Comparison of ENCODE assay signal across 8 cellular contexts in the genomic region with DNA sequence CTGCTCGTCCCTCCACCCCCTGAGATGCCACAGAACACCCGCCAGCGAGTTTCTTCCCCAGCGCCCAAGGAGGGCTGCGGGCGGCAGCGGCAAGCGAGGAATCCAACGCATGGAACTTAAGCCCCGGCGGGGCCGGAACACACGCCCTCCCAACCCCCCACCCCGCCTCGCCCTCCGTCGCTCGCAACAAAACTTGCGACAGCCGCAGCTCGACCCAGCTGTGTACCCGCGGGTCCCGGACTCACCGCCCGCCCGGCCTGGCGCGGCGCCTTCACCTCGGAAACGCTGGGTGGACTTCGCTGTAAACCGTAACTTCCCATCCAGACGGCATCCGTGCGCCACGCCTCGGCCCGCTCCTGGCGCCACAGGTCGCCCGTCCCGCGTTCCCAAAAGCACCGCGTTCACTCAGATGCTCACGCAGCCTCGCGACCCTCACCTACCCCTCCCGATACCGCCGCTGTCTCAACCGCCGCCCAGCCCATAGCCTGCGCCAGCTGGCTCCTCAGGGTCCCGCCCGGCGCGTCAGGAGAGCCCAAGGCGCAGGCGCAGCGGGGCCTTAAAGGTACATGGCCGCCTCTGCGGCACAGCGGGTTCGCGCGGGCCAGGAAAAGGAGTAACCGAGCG. TPM values are rescaled to one million over a fixed set of nuclear protein-coding genes. Genes with fewer than 3 reads are reported as not detected.
DNase-seq lines count a peak whose midpoint lies in the region; ATAC-seq, FAIRE-seq and TF ChIP-seq lines count a peak whose summit lies in the region.
"Not testable (repeated sequence)": the region's sequence is repeated elsewhere in the genome, so short reads cannot be mapped to it uniquely, and the experiment has no call there.

A gene with protein sequence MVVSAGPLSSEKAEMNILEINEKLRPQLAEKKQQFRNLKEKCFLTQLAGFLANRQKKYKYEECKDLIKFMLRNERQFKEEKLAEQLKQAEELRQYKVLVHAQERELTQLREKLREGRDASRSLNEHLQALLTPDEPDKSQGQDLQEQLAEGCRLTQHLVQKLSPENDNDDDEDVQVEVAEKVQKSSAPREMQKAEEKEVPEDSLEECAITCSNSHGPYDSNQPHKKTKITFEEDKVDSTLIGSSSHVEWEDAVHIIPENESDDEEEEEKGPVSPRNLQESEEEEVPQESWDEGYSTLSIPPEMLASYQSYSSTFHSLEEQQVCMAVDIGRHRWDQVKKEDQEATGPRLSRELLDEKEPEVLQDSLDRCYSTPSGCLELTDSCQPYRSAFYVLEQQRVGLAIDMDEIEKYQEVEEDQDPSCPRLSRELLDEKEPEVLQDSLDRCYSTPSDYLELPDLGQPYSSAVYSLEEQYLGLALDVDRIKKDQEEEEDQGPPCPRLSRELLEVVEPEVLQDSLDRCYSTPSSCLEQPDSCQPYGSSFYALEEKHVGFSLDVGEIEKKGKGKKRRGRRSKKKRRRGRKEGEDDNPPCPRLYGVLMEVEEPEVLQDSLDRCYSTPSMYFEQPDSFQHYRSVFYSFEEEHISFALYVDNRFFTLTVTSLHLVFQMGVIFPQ (minus strand): TSS at position 534 of the 624 bp plus-strand sequence. CDS start 21,666 bp downstream, outside the sequence.

- peak; percentile 98 for ATAC-seq in GM21423 (IDR thresholded peaks at IDR 0.05; ENCODE audit: unreplicated experiment)
- peak; percentile 96 for ATAC-seq in HG03571 (IDR thresholded peaks at IDR 0.05; ENCODE audit: unreplicated experiment)
- peak; percentile 98 for ATAC-seq in activated T-cell treated with anti-CD3 and anti-CD28 coated beads, Interleukin-2, amount 50 U/mL, for 72 hours (replicated peaks in 1 of 2)

- not testable (repeated sequence) for TF ChIP-seq CTCF in mesothelial cell of epicardium (IDR thresholded peaks at IDR 0.05; ENCODE audit: unreplicated experiment)

- not testable (repeated sequence) for H3K9me3 Mint-ChIP-seq in activated T-cell treated with anti-CD3 and anti-CD28 coated beads, Interleukin-2, amount 50 U/mL, for 72 hours; mesothelial cell of epicardium

- peak within 1 kb of the TSS; percentile 93 to 94 for H3K4me3 Mint-ChIP-seq in activated T-cell treated with anti-CD3 and anti-CD28 coated beads, Interleukin-2, amount 50 U/mL, for 72 hours
- peak within 1 kb of the TSS; percentile 96 for H3K4me3 Mint-ChIP-seq in mesothelial cell of epicardium

- not testable (repeated sequence) for H3K27me3 Mint-ChIP-seq in activated T-cell treated with anti-CD3 and anti-CD28 coated beads, Interleukin-2, amount 50 U/mL, for 72 hours (ENCODE audit: low read depth); mesothelial cell of epicardium (ENCODE audit: low read depth)

- H3K27ac ChIP-seq in epithelial cell of prostate, result peak within 1 kb of the TSS; percentile 65

- not testable (repeated sequence) for H3K4me1 Mint-ChIP-seq in activated T-cell treated with anti-CD3 and anti-CD28 coated beads, Interleukin-2, amount 50 U/mL, for 72 hours (ENCODE audit: low read depth); mesothelial cell of epicardium

- H3K36me3 Mint-ChIP-seq in activated T-cell treated with anti-CD3 and anti-CD28 coated beads, Interleukin-2, amount 50 U/mL, for 72 hours (ENCODE audit: insufficient read depth in 2 of 2); mesothelial cell of epicardium: not testable (repeated sequence)

- not testable (repeated sequence) for H3K27ac Mint-ChIP-seq in activated T-cell treated with anti-CD3 and anti-CD28 coated beads, Interleukin-2, amount 50 U/mL, for 72 hours
- peak within 1 kb of the TSS; percentile 96 for H3K27ac Mint-ChIP-seq in mesothelial cell of epicardium

- not testable (repeated sequence) for FAIRE-seq in RCC 7860 (lab: Jason Lieb, UNC)

- peak; percentile 41 for DNase-seq in CD1c-positive myeloid dendritic cell (ENCODE audit: extremely low spot score)
- peak; percentile 5 for DNase-seq in RCC 7860 (ENCODE audit: low spot score)
- peak; percentile 65 to 78 for DNase-seq in activated T-cell treated with anti-CD3 and anti-CD28 coated beads, Interleukin-2, amount 50 U/mL, for 72 hours
- not testable (repeated sequence) for DNase-seq in epithelial cell of prostate (ENCODE audit: low read depth, low spot score)
- peak; percentile 50 to 81 for DNase-seq in mesothelial cell of epicardium (ENCODE audit: low spot score in 2 of 2, unreplicated experiment in 2 of 2)
- peak; percentile 52 to 56 (median 55) for DNase-seq in stimulated activated CD4-positive, alpha-beta T cell treated with anti-CD3 and anti-CD28 coated beads, TNF-alpha, amount 100 ng/mL, for 4 hours (ENCODE audit: low read depth in 3 of 3)

RNA-seq across cellular contexts. Expression of the gene that starts here (rescaled TPM):
- 10 to 100 TPM; 23.4 to 45.1 TPM for total RNA-seq in activated T-cell treated with anti-CD3 and anti-CD28 coated beads, Interleukin-2, amount 50 U/mL, for 72 hours
- total RNA-seq in mesothelial cell of epicardium, result 79.9 to 89.4 TPM (median 87.7 TPM) in 3 replicates
